ENCODE assay signal across 1 cellular context in genomic region chr2:26846334-26846863, GRCh38.
TF ChIP-seq lines count a peak whose summit lies in the region.

No MANE protein-coding gene starts in this region.

TF ChIP-seq in HepG2, 621 proteins besides CTCF, POLR2A, EP300 and RAD21 (continued from another document):
- no peak for TF ChIP-seq ZNF512 (CRISPR knock-in tag; IDR thresholded peaks at IDR 0.05)
- TF ChIP-seq, protein P1, sequence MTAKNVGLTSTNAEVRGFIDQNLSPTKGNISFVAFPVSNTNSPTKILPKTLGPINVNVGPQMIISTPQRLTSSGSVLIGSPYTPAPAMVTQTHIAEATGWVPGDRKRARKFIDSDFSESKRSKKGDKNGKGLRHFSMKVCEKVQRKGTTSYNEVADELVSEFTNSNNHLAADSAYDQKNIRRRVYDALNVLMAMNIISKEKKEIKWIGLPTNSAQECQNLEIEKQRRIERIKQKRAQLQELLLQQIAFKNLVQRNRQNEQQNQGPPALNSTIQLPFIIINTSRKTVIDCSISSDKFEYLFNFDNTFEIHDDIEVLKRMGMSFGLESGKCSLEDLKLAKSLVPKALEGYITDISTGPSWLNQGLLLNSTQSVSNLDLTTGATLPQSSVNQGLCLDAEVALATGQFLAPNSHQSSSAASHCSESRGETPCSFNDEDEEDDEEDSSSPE (CRISPR knock-in tag; IDR thresholded peaks at IDR 0.05) = 0 out of 2 replicates have a peak, but pooled peaks have one; percentile 42
- TF ChIP-seq, protein P2, sequence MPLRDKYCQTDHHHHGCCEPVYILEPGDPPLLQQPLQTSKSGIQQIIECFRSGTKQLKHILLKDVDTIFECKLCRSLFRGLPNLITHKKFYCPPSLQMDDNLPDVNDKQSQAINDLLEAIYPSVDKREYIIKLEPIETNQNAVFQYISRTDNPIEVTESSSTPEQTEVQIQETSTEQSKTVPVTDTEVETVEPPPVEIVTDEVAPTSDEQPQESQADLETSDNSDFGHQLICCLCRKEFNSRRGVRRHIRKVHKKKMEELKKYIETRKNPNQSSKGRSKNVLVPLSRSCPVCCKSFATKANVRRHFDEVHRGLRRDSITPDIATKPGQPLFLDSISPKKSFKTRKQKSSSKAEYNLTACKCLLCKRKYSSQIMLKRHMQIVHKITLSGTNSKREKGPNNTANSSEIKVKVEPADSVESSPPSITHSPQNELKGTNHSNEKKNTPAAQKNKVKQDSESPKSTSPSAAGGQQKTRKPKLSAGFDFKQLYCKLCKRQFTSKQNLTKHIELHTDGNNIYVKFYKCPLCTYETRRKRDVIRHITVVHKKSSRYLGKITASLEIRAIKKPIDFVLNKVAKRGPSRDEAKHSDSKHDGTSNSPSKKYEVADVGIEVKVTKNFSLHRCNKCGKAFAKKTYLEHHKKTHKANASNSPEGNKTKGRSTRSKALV (CRISPR knock-in tag; IDR thresholded peaks at IDR 0.05) = peak; percentile 87
- peak; percentile 94 for TF ChIP-seq STAG1 (CRISPR knock-in tag; IDR thresholded peaks at IDR 0.05)
- TF ChIP-seq, protein P3, sequence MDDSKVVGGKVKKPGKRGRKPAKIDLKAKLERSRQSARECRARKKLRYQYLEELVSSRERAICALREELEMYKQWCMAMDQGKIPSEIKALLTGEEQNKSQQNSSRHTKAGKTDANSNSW (CRISPR knock-in tag; IDR thresholded peaks at IDR 0.05; ENCODE audit: borderline replicate concordance) = no peak
TF ChIP-seq in HepG2: peak in this region for 59.
